In genomic region chr5:149397530-149397929, GRCh38 we compare ENCODE assay signal across 19 cellular contexts. TPM values are rescaled to one million over a fixed set of nuclear protein-coding genes. Genes with fewer than 3 reads are reported as not detected.
DNase-seq lines count a peak whose midpoint lies in the region; ATAC-seq, FAIRE-seq and TF ChIP-seq lines count a peak whose summit lies in the region.
"Had no signal": no experiment of that assay in that cellular context is flagged by ENCODE, and none has a peak within 500 bp of the region (broad histone marks: within the 10 kb centered on the region; RNA-seq: fewer than 3 reads in every experiment).

No MANE protein-coding gene starts in this region.

- WGBS in K562 (ENCODE audit: insufficient coverage, low coverage, missing lambda C conversion rate), result 40% methylated on average over 6 of the region's 6 CpGs
- WGBS in mesodermal cell (ENCODE audit: insufficient coverage in 2 of 2), 2 experiments, result 89 to 98% methylated on average over 4 of the region's 6 CpGs
- 87 to 89% methylated on average over 6 of the region's 6 CpGs for WGBS in aorta, 2 donors

- no peak for TF ChIP-seq RAD21 in K562 (CRISPR knock-in tag; conservative IDR thresholded peaks at IDR 0.05 in 1 of 2, IDR thresholded peaks at IDR 0.05 in 1 of 2)

- DNase-seq in NOMO-1 treated with DMSO at 0.1 percent for 48 hours (lab: John Stamatoyannopoulos, UW; ENCODE audit: unreplicated experiment) (peak; percentile 12), NOMO-1 treated with dmso at 0.1 percent for 144 hours (lab: John Stamatoyannopoulos, UW; ENCODE audit: unreplicated experiment) (no peak), K562 (ENCODE audit: extremely low read depth in 1 of 4, low spot score in 3 of 4) (no peak), aorta (peak; percentile 53 to 62), occipital lobe (lab: John Stamatoyannopoulos, UW) (no peak), nephron progenitor cell (no peak)
- no peak for DNase-seq in stimulated activated CD4-positive, alpha-beta T cell treated with anti-CD3 and anti-CD28 coated beads, Interleukin-2, amount 100 ng/mL, for 24 hours
- DNase-seq: activated CD8-positive, alpha-beta memory T cell treated with anti-CD3 and anti-CD28 coated beads, Interleukin-2, amount 50 U/mL, for 4 hours; activated naive CD4-positive, alpha-beta T cell treated with anti-CD3 and anti-CD28 coated beads, Interleukin-2, amount 50 U/mL, for 16 hours; head of caudate nucleus; NCI-H187 treated with DMSO at 0.1 percent for 48 hours had no signal

- no peaks in the 10 kb centered on the region for H3K9me3 Mint-ChIP-seq in nephron progenitor cell

- H3K27me3 ChIP-seq in K562 (ENCODE audit: control insufficient read depth in 2 of 2, insufficient read depth in 2 of 2, low read length in 2 of 2) (no peaks in the 10 kb centered on the region), aorta (ENCODE audit: control insufficient read depth in 1 of 2, insufficient read depth in 2 of 2, low read length in 1 of 2) (no peaks in the 10 kb centered on the region)
- H3K27me3 ChIP-seq: tibial nerve had no signal

- H3K9me3 ChIP-seq in K562 (replicated peaks; ENCODE audit: control insufficient read depth, insufficient read depth, low read depth, low read length), result no peaks in the 10 kb centered on the region
- no peaks in the 10 kb centered on the region for H3K9me3 ChIP-seq in mesodermal cell (ENCODE audit: control insufficient read depth, low read length)
- H3K9me3 ChIP-seq in aorta (ENCODE audit: control insufficient read depth, low read length), result no peaks in the 10 kb centered on the region
- H3K9me3 ChIP-seq: tibial nerve had no signal

- in situ Hi-C loops in K562 (cut with MboI), result no loop called here

- no peak for TF ChIP-seq POLR2A in K562 (conservative IDR thresholded peaks at IDR 0.05)

- POLR2A ChIA-PET in K562 (lab: Yijun Ruan, JAX), result interaction anchor here (0.7 kb wide), 1 partner anchor 11 kb away, joined by 3 read pairs; no protein-coding TSS in a partner anchor

- no peaks in the 10 kb centered on the region for H3K9me1 ChIP-seq in K562 (ENCODE audit: control insufficient read depth, insufficient read depth, low read length)

- H3K27ac ChIP-seq in K562 (ENCODE audit: extremely low read depth, low read depth, low read length) (no peak overlapping the region), mesodermal cell (ENCODE audit: low read depth, low read length, severe bottlenecking) (peak overlapping the region; percentile 32), aorta (ENCODE audit: low read depth in 1 of 2, low read length in 2 of 2) (no peak overlapping the region)
- H3K27ac ChIP-seq: 22Rv1, tibial nerve had no signal

- H3K4me1 ChIP-seq in K562 (replicated peaks in 1 of 2; ENCODE audit: control insufficient read depth in 2 of 2, insufficient read depth in 2 of 2, low read length in 2 of 2), result peaks cover 11 to 16% of the 10 kb centered on the region in 2 experiments; a peak in 4 of 5 replicates
- H3K4me1 ChIP-seq in mesodermal cell (ENCODE audit: control insufficient read depth, insufficient read depth, low read length, poor library complexity, severe bottlenecking), result peaks cover 22% of the 10 kb centered on the region
- no peaks in the 10 kb centered on the region for H3K4me1 ChIP-seq in aorta (ENCODE audit: control insufficient read depth in 1 of 2, insufficient read depth in 2 of 2, low read length in 2 of 2)
- H3K4me1 ChIP-seq: tibial nerve had no signal

- ATAC-seq in K562, result no peak
- peak; percentile 86 for ATAC-seq in aorta (ENCODE audit: low FRiP score)
- ATAC-seq: activated CD4-positive, CD25-positive, alpha-beta regulatory T cell treated with anti-CD3 and anti-CD28 coated beads, Interleukin-2, amount 50 U/mL, for 24 hours had no signal

- H3K36me3 Mint-ChIP-seq in nephron progenitor cell (ENCODE audit: low read depth), result no peaks in the 10 kb centered on the region

- no peak overlapping the region for H3K27ac Mint-ChIP-seq in nephron progenitor cell
- H3K27ac Mint-ChIP-seq: progenitor cell of endocrine pancreas had no signal

- H3K79me2 ChIP-seq in K562 (ENCODE audit: control insufficient read depth, insufficient read depth, low read length), result no peaks in the 10 kb centered on the region

- TF ChIP-seq EP300 in K562 (IDR thresholded peaks at IDR 0.05; ENCODE audit: low read length), result no peak

- intact Hi-C loops in K562 (cut with micrococcal nuclease), result no loop called here
- intact Hi-C loops in aorta (cut with DNase I), result no loop called here

- CTCF ChIA-PET in K562 (lab: Yijun Ruan, JAX; ENCODE audit: low intra/inter-chr PET ratio), result no interaction called here

- H3K27me3 Mint-ChIP-seq in nephron progenitor cell (ENCODE audit: low read depth, poor library complexity), result peaks cover 1% of the 10 kb centered on the region

- TF ChIP-seq CTCF in K562 (IDR thresholded peaks at IDR 0.05 in 2 of 3, conservative IDR thresholded peaks at IDR 0.05 in 1 of 3; ENCODE audit: insufficient read depth in 2 of 3, low read depth in 1 of 3, low read length in 3 of 3) (no peak), nephron progenitor cell (IDR thresholded peaks at IDR 0.05) (no peak)

- H3K9ac ChIP-seq in K562 (ENCODE audit: insufficient read depth in 1 of 2, low read depth in 2 of 2, low read length in 2 of 2), result no peak overlapping the region

- 0 out of 2 replicates have a peak, but pooled peaks cover 3% of the 10 kb centered on the region for H4K20me1 ChIP-seq in K562 (replicated peaks; ENCODE audit: control insufficient read depth, insufficient read depth, low read length)

- no peak for FAIRE-seq in K562 (lab: Jason Lieb, UNC)

- no peak overlapping the region for H3K4me2 ChIP-seq in K562 (ENCODE audit: insufficient read depth, low read length)

- peaks cover 61% of the 10 kb centered on the region for H3K4me1 Mint-ChIP-seq in nephron progenitor cell

- no peak overlapping the region for H2AFZ ChIP-seq in K562 (ENCODE audit: low read depth, low read length)

- no peak overlapping the region for H3K4me3 Mint-ChIP-seq in nephron progenitor cell

- H3K4me3 ChIP-seq in K562 (no peak overlapping the region), mesodermal cell (ENCODE audit: extremely low read depth, insufficient read depth, low read length, poor library complexity, severe bottlenecking) (no peak overlapping the region), aorta (ENCODE audit: low read length in 2 of 2) (no peak overlapping the region)
- H3K4me3 ChIP-seq: tibial nerve had no signal

- TSS peak; percentile 61 for BruUV-seq in K562 (replicated peaks; lab: Mats Ljungman, UMichigan)

- H3K36me3 ChIP-seq in K562 (ENCODE audit: control insufficient read depth, insufficient read depth, low read length), result no peaks in the 10 kb centered on the region
- no peaks in the 10 kb centered on the region for H3K36me3 ChIP-seq in mesodermal cell (ENCODE audit: control insufficient read depth, insufficient read depth, low read length)
- H3K36me3 ChIP-seq in aorta (ENCODE audit: control insufficient read depth in 1 of 2, insufficient read depth in 2 of 2, low read length in 1 of 2), result no peaks in the 10 kb centered on the region
- H3K36me3 ChIP-seq: tibial nerve had no signal

RNA-seq across cellular contexts. Expression of gene IL17B, which starts 18.4 kb away (rescaled TPM):
- total RNA-seq in K562 (2011; cell fraction: chromatin; rRNA removed; ENCODE audit: low replicate concordance), result not detected in 2 replicates
- not detected in 2 replicates for total RNA-seq in K562 (2011; cell fraction: nucleolus; rRNA removed)
- total RNA-seq in K562 (2011; cell fraction: nucleoplasm; rRNA removed), result not detected in 2 replicates
- total RNA-seq in K562 (2014; rRNA removed) (1.5 and 2.6 TPM in 2 replicates), K562 (2014; rRNA removed; fragmentation: Illumina TruSeq; extraction: Trizol) (not detected in 2 replicates), K562 (2015; rRNA removed; fragmentation: Illumina TruSeq; extraction: Trizol) (0.36 TPM in 1 of 2 replicates, not detected in the other), K562 (2021) (0.51 and 0.58 TPM in 2 replicates), aorta (10 to 100 TPM in 1 of 2 donors, 1 to 10 TPM in 1; 2.8 to 18.0 TPM), occipital lobe (not detected)
- polyA plus RNA-seq in K562 (2011; rRNA removed) (0.28 and 0.81 TPM in 2 replicates), K562 (2014; fragmentation: Illumina TruSeq; extraction: Trizol) (0.57 TPM in 1 of 2 replicates, not detected in the other), K562 (2014; fragmentation: Nextera tagmentation; extraction: Ambion mirVana) (under 1 TPM; 0.32 to 0.53 TPM), K562 (2014; rRNA removed) (1.0 and 3.0 TPM in 2 replicates), aorta (1 to 10 TPM; 7.6 to 9.0 TPM)
- polyA plus RNA-seq in K562 (2011; cell fraction: cytosol; rRNA removed), result 0.57 and 0.58 TPM in 2 replicates
- polyA plus RNA-seq in K562 (2011; cell fraction: nucleus; rRNA removed), result 0.43 and 0.73 TPM in 2 replicates
- 0.44 and 3.0 TPM in 2 replicates for polyA plus RNA-seq in K562 (2012)
- polyA minus RNA-seq in K562 (2011; rRNA and poly(A)+ RNA removed), result not detected in 2 replicates
- 2.4 TPM in 1 of 2 replicates, not detected in the other for polyA minus RNA-seq in K562 (2011; cell fraction: cytosol; rRNA and poly(A)+ RNA removed)
- not detected in 2 replicates for polyA minus RNA-seq in K562 (2011; cell fraction: nucleus; rRNA and poly(A)+ RNA removed)
- polyA plus RNA-seq in mesodermal cell (2013, experiment 1 of 2), result 1.7 TPM
- 1.0 TPM for polyA plus RNA-seq in mesodermal cell (2013, experiment 2 of 2)
- total RNA-seq: cardiac septum; kidney epithelial cell; progenitor cell of endocrine pancreas; T-helper 1 cell treated with Interleukin-12 subunit alpha and Interleukin-12 subunit beta and Interleukin-4 antibody, amounts not matched to agents 30 ng/mL and 1 ng/mL, for 36 hours had no signal

RNA-seq across cellular contexts. Expression of gene PCYOX1L, which starts 39.7 kb away (rescaled TPM):
- 20.2 and 24.4 TPM in 2 replicates for total RNA-seq in K562 (2011; cell fraction: chromatin; rRNA removed; ENCODE audit: low replicate concordance)
- total RNA-seq in K562 (2011; cell fraction: nucleolus; rRNA removed), result 28.2 and 32.0 TPM in 2 replicates
- 28.4 and 30.6 TPM in 2 replicates for total RNA-seq in K562 (2011; cell fraction: nucleoplasm; rRNA removed)
- total RNA-seq in K562 (2014; rRNA removed) (5.4 and 7.2 TPM in 2 replicates), K562 (2014; rRNA removed; fragmentation: Illumina TruSeq; extraction: Trizol) (5.9 and 6.0 TPM in 2 replicates), K562 (2015; rRNA removed; fragmentation: Illumina TruSeq; extraction: Trizol) (5.1 and 5.3 TPM in 2 replicates), K562 (2021) (7.8 and 8.0 TPM in 2 replicates), aorta (1 to 10 TPM; 3.1 to 9.2 TPM), occipital lobe (11.9 TPM)
- polyA plus RNA-seq in K562 (2011; rRNA removed) (17.9 and 21.5 TPM in 2 replicates), K562 (2014; fragmentation: Illumina TruSeq; extraction: Trizol) (9.4 and 10.0 TPM in 2 replicates), K562 (2014; fragmentation: Nextera tagmentation; extraction: Ambion mirVana) (1 to 10 TPM; 2.3 to 2.4 TPM), K562 (2014; rRNA removed) (6.5 and 8.3 TPM in 2 replicates), aorta (1 to 10 TPM; 3.1 to 5.3 TPM)
- polyA plus RNA-seq in K562 (2011; cell fraction: cytosol; rRNA removed), result 25.0 and 29.5 TPM in 2 replicates
- 44.5 and 48.0 TPM in 2 replicates for polyA plus RNA-seq in K562 (2011; cell fraction: nucleus; rRNA removed)
- 8.9 and 16.5 TPM in 2 replicates for polyA plus RNA-seq in K562 (2012)
- 13.7 and 15.4 TPM in 2 replicates for polyA minus RNA-seq in K562 (2011; rRNA and poly(A)+ RNA removed)
- 6.8 and 7.7 TPM in 2 replicates for polyA minus RNA-seq in K562 (2011; cell fraction: cytosol; rRNA and poly(A)+ RNA removed)
- polyA minus RNA-seq in K562 (2011; cell fraction: nucleus; rRNA and poly(A)+ RNA removed), result 15.3 and 21.9 TPM in 2 replicates
- polyA plus RNA-seq in mesodermal cell (2013, experiment 1 of 2), result 13.9 TPM
- 13.2 TPM for polyA plus RNA-seq in mesodermal cell (2013, experiment 2 of 2)

RNA-seq across cellular contexts. Expression of gene GRPEL2, which starts 52.2 kb away (rescaled TPM):
- 19.7 and 30.9 TPM in 2 replicates for total RNA-seq in K562 (2011; cell fraction: chromatin; rRNA removed; ENCODE audit: low replicate concordance)
- total RNA-seq in K562 (2011; cell fraction: nucleolus; rRNA removed), result 10.5 and 12.1 TPM in 2 replicates
- total RNA-seq in K562 (2011; cell fraction: nucleoplasm; rRNA removed), result 21.0 and 33.4 TPM in 2 replicates
- total RNA-seq in K562 (2014; rRNA removed), result 26.1 and 27.6 TPM in 2 replicates
- 35.8 and 44.2 TPM in 2 replicates for total RNA-seq in K562 (2014; rRNA removed; fragmentation: Illumina TruSeq; extraction: Trizol)
- 19.4 and 23.2 TPM in 2 replicates for total RNA-seq in K562 (2015; rRNA removed; fragmentation: Illumina TruSeq; extraction: Trizol)
- 37.8 and 40.5 TPM in 2 replicates for total RNA-seq in K562 (2021)
- polyA plus RNA-seq in K562 (2011; rRNA removed), result 29.1 and 31.0 TPM in 2 replicates
- polyA plus RNA-seq in K562 (2011; cell fraction: cytosol; rRNA removed), result 4.9 and 14.0 TPM in 2 replicates
- polyA plus RNA-seq in K562 (2011; cell fraction: nucleus; rRNA removed), result 14.6 and 16.7 TPM in 2 replicates
- polyA plus RNA-seq in K562 (2012), result 8.6 and 9.6 TPM in 2 replicates
- polyA plus RNA-seq in K562 (2014; fragmentation: Illumina TruSeq; extraction: Trizol), result 23.0 and 23.4 TPM in 2 replicates
- 10 to 100 TPM; 11.2 to 17.1 TPM for polyA plus RNA-seq in K562 (2014; fragmentation: Nextera tagmentation; extraction: Ambion mirVana)
- 25.8 and 26.4 TPM in 2 replicates for polyA plus RNA-seq in K562 (2014; rRNA removed)
- 40.6 and 45.9 TPM in 2 replicates for polyA minus RNA-seq in K562 (2011; rRNA and poly(A)+ RNA removed)
- 19.4 and 28.1 TPM in 2 replicates for polyA minus RNA-seq in K562 (2011; cell fraction: cytosol; rRNA and poly(A)+ RNA removed)
- polyA minus RNA-seq in K562 (2011; cell fraction: nucleus; rRNA and poly(A)+ RNA removed), result 11.2 and 19.1 TPM in 2 replicates
- polyA plus RNA-seq in mesodermal cell (2013, experiment 1 of 2), result 11.0 TPM
- polyA plus RNA-seq in mesodermal cell (2013, experiment 2 of 2), result 12.0 TPM
- 10 to 100 TPM; 11.4 to 12.9 TPM for total RNA-seq in aorta
- polyA plus RNA-seq in aorta, result 1 to 10 TPM; 1.6 to 3.7 TPM
- total RNA-seq in occipital lobe, result 59.9 TPM

Comparison
In these comparisons a context has a peak if more than half of its experiments do, and no peak if none do; other contexts are left out.
1. DNase-seq: peak in NOMO-1 treated with DMSO at 0.1 percent for 48 hours (single experiment) and aorta (2 of 2); none in NOMO-1 treated with dmso at 0.1 percent for 144 hours (single experiment), K562 (0 of 4), occipital lobe (single experiment), nephron progenitor cell (single experiment) and stimulated activated CD4-positive, alpha-beta T cell treated with anti-CD3 and anti-CD28 coated beads, Interleukin-2, amount 100 ng/mL, for 24 hours (0 of 2).